In genomic region chr19:6801397-6802086, GRCh38 we compare ENCODE assay signal across 8 cellular contexts. TPM values are rescaled to one million over a fixed set of nuclear protein-coding genes. Genes with fewer than 3 reads are reported as not detected.
DNase-seq lines count a peak whose midpoint lies in the region; TF ChIP-seq lines count a peak whose summit lies in the region.

No MANE protein-coding gene starts in this region.

- H3K36me3 ChIP-seq in mammary epithelial cell (ENCODE audit: insufficient read depth, low read length), result no peaks in the 10 kb centered on the region

- no peaks in the 10 kb centered on the region for H3K27me3 ChIP-seq in mammary epithelial cell (ENCODE audit: insufficient read depth, low read length)

- no peaks in the 10 kb centered on the region for H3K9me3 ChIP-seq in mammary epithelial cell (replicated peaks; ENCODE audit: insufficient read depth, low read length)

- DNase-seq in NCI-H146 (lab: John Stamatoyannopoulos, UW) (peak; percentile 17), NCI-H146 treated with DMSO at 0.1 percent for 48 hours (lab: John Stamatoyannopoulos, UW; ENCODE audit: unreplicated experiment) (no peak), KG1 (lab: John Stamatoyannopoulos, UW) (peak; percentile 99), mammary epithelial cell (no peak), lower leg skin (ENCODE audit: low spot score in 2 of 2) (peak; percentile 28 to 91), RKO (ENCODE audit: low spot score) (no peak)
- peak; percentile 68 for DNase-seq in stimulated activated CD8-positive, alpha-beta memory T cell treated with anti-CD3 and anti-CD28 coated beads, Interleukin-15, amount 100 ng/mL, for 4 hours (ENCODE audit: low read depth in 2 of 2)

- no peak overlapping the region for H3K9ac ChIP-seq in mammary epithelial cell (ENCODE audit: insufficient read depth, low read length)

- CTCF ChIA-PET in mammary epithelial cell (lab: Charles Lee; ENCODE audit: low non-redundant PET), result interaction anchor here (0.6 kb wide), 2 partner anchors 25 to 31 kb away, joined by 3 read pairs; no protein-coding TSS in a partner anchor

- peaks cover 5% of the 10 kb centered on the region for H3K4me1 ChIP-seq in mammary epithelial cell (ENCODE audit: insufficient read depth, low read length)

- dilution Hi-C loops in mammary epithelial cell (cut with HindIII; ENCODE audit: low sequenced_read_pairs), result loop anchor here (10.0 kb wide), 1 partner anchor 507 kb away; no protein-coding TSS in a partner anchor

- intact Hi-C loops in mammary epithelial cell (cut with micrococcal nuclease) (no loop called here), lower leg skin (cut with DNase I; ENCODE audit: low total_unique reads) (no loop called here)

- peak overlapping the region; percentile 81 for H2AFZ ChIP-seq in mammary epithelial cell (ENCODE audit: low read depth, low read length)

- WGBS in mammary epithelial cell (ENCODE audit: low coverage, missing lambda C conversion rate), result 19% methylated on average over 12 of the region's 21 CpGs
- WGBS in lower leg skin, 2 donors, result 5 to 10% methylated on average over 17 to 21 of the region's 21 CpGs

- H3K27ac ChIP-seq in mammary epithelial cell (ENCODE audit: insufficient read depth, low read depth, low read length), result no peak overlapping the region

- BruUV-seq in mammary epithelial cell (replicated peaks; lab: Mats Ljungman, UMichigan), result TSS peak; percentile 76

- no peak for TF ChIP-seq CTCF in WI38 (IDR thresholded peaks at IDR 0.05; ENCODE audit: low read depth, low read length)
- TF ChIP-seq CTCF in mammary epithelial cell (conservative IDR thresholded peaks at IDR 0.05 in 1 of 2, IDR thresholded peaks at IDR 0.05 in 1 of 2; ENCODE audit: extremely low read depth in 1 of 2, insufficient read depth in 1 of 2, low read depth in 1 of 2, low read length in 2 of 2), result no peak
- no peak for TF ChIP-seq CTCF in lower leg skin (IDR thresholded peaks at IDR 0.05)

- peak overlapping the region; percentile 25 for H3K4me2 ChIP-seq in mammary epithelial cell (ENCODE audit: insufficient read depth, low read depth, low read length)

- H3K79me2 ChIP-seq in mammary epithelial cell (ENCODE audit: insufficient read depth, low read length), result no peaks in the 10 kb centered on the region

- in situ Hi-C loops in mammary epithelial cell (cut with MboI; ENCODE audit: low sequenced_read_pairs in 2 of 2), result no loop called here

- peak overlapping the region; percentile 18; the same call in 1 of the 2 replicates for H3K4me3 ChIP-seq in WI38 (ENCODE audit: low read depth, low read length)
- H3K4me3 ChIP-seq in mammary epithelial cell (replicated peaks in 1 of 3; ENCODE audit: insufficient read depth in 1 of 3, low read depth in 2 of 3, low read length in 3 of 3), result no peak overlapping the region
- peak overlapping the region; percentile 10 for H3K4me3 ChIP-seq in lower leg skin (ENCODE audit: low read depth, poor library complexity, severe bottlenecking)

- H4K20me1 ChIP-seq in mammary epithelial cell (ENCODE audit: insufficient read depth, low read length), result no peaks in the 10 kb centered on the region

- TF ChIP-seq POLR2A in lower leg skin (IDR thresholded peaks at IDR 0.05), result no peak

RNA-seq across cellular contexts. Expression of gene VAV1, which starts 29.0 kb away (rescaled TPM):
- total RNA-seq in mammary epithelial cell (under 1 TPM; 0.17 to 0.96 TPM), lower leg skin (1 to 10 TPM; 1.0 to 2.0 (median 1.4) TPM)
- not detected for polyA plus RNA-seq in mammary epithelial cell
- polyA minus RNA-seq in mammary epithelial cell, result not detected

RNA-seq across cellular contexts. Expression of gene SH2D3A, which starts 34.3 kb away (rescaled TPM):
- 10 to 100 TPM; 59.0 to 95.1 TPM for total RNA-seq in mammary epithelial cell
- 31.9 TPM for polyA plus RNA-seq in mammary epithelial cell
- polyA minus RNA-seq in mammary epithelial cell, result 31.9 TPM
- total RNA-seq in lower leg skin, result 100 to 1,000 TPM in 1 of 4 donors, 10 to 100 TPM in 3; 53.0 to 142 (median 62.3) TPM

Comparison
In these comparisons a context has a peak if more than half of its experiments do, and no peak if none do; other contexts are left out.
1. DNase-seq: peak in NCI-H146 (single experiment), KG1 (single experiment), lower leg skin (2 of 2) and stimulated activated CD8-positive, alpha-beta memory T cell treated with anti-CD3 and anti-CD28 coated beads, Interleukin-15, amount 100 ng/mL, for 4 hours (2 of 2); none in NCI-H146 treated with DMSO at 0.1 percent for 48 hours (single experiment), mammary epithelial cell (single experiment) and RKO (single experiment).
2. H3K4me3 ChIP-seq: peak in WI38 (single experiment) and lower leg skin (single experiment); none in mammary epithelial cell (0 of 3).